In the genomic region with DNA sequence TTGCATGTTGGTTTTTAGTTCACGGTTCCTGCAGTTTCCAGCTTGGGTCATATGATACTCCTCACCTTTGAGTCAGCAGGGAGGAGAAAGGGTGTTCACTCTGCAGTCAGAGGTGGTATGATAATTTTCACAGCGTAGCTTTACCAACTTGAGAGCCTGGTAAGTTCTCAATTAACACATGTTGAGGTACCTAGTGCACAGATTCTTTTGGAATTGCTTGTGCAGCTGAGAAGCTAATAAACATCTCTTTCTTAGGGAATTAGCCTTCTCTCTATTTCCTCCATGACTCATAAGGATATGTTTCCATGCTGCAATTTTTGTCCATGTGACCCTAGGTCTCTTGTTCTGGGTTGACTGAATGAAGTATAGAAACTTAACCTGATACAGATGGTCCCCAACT, we compare ENCODE assay signal across 19 cellular contexts.
DNase-seq lines count a peak whose midpoint lies in the region; TF ChIP-seq lines count a peak whose summit lies in the region.
"Had no signal": no experiment of that assay in that cellular context is flagged by ENCODE, and none has a peak within 500 bp of the region (broad histone marks: within the 10 kb centered on the region; RNA-seq: fewer than 3 reads in every experiment).

No MANE protein-coding gene starts in this region.

- H3K4me3 ChIP-seq in fibroblast of villous mesenchyme (ENCODE audit: low read depth, low read length): no peak overlapping the region
- H3K4me3 ChIP-seq: cardiac muscle cell, mucosa of descending colon, neural progenitor cell, SJCRH30 had no signal

- DNase-seq in A172 (ENCODE audit: low spot score): peak; percentile 38
- DNase-seq in H4 (ENCODE audit: low spot score): peak; percentile 53
- peak; percentile 55 for DNase-seq in amniotic epithelial cell (ENCODE audit: low read depth)
- DNase-seq in fibroblast of villous mesenchyme (ENCODE audit: low read depth): peak; percentile 40
- DNase-seq in glutamatergic neuron: no peak
- DNase-seq in dermis blood vessel endothelial cell: no peak
- no peak for DNase-seq in NCI-H1417 (lab: John Stamatoyannopoulos, UW)
- no peak for DNase-seq in SHP77 (lab: John Stamatoyannopoulos, UW)
- DNase-seq: activated CD4-positive, CD25-positive, alpha-beta regulatory T cell; activated naive CD8-positive, alpha-beta T cell treated with anti-CD3 and anti-CD28 coated beads for 36 hours; DMS79 treated with DMSO at 0.1 percent for 48 hours; GOT3; mucosa of descending colon; NCI-H1930; NCI-H526 treated with DMSO at 0.1 percent for 48 hours had no signal

- H3K4me3 Mint-ChIP-seq in glutamatergic neuron (ENCODE audit: unreplicated experiment): no peak overlapping the region
- H3K4me3 Mint-ChIP-seq: activated naive CD8-positive, alpha-beta T cell treated with anti-CD3 and anti-CD28 coated beads for 36 hours; CD14-positive monocyte; neural progenitor cell had no signal

- H3K36me3 Mint-ChIP-seq in glutamatergic neuron (ENCODE audit: unreplicated experiment): no peaks in the 10 kb centered on the region
- H3K36me3 Mint-ChIP-seq: activated naive CD8-positive, alpha-beta T cell treated with anti-CD3 and anti-CD28 coated beads for 36 hours; CD14-positive monocyte; neural progenitor cell had no signal

- H3K27me3 Mint-ChIP-seq in glutamatergic neuron (ENCODE audit: unreplicated experiment): no peaks in the 10 kb centered on the region

- no peaks in the 10 kb centered on the region for H3K4me1 Mint-ChIP-seq in glutamatergic neuron (ENCODE audit: low read depth, unreplicated experiment)
- H3K4me1 Mint-ChIP-seq: activated naive CD8-positive, alpha-beta T cell treated with anti-CD3 and anti-CD28 coated beads for 36 hours; CD14-positive monocyte; neural progenitor cell had no signal

- TF ChIP-seq CTCF in fibroblast of villous mesenchyme (IDR thresholded peaks at IDR 0.05; ENCODE audit: insufficient read depth, low read depth, low read length) (no peak), glutamatergic neuron (IDR thresholded peaks at IDR 0.05; ENCODE audit: partially characterized antibody, unreplicated experiment) (no peak)

- H3K9me3 Mint-ChIP-seq in glutamatergic neuron (ENCODE audit: unreplicated experiment): no peaks in the 10 kb centered on the region
- H3K9me3 Mint-ChIP-seq: activated naive CD8-positive, alpha-beta T cell treated with anti-CD3 and anti-CD28 coated beads for 36 hours; neural progenitor cell had no signal

- no peak overlapping the region for H3K27ac Mint-ChIP-seq in glutamatergic neuron (ENCODE audit: unreplicated experiment)
- H3K27ac Mint-ChIP-seq: activated naive CD8-positive, alpha-beta T cell treated with anti-CD3 and anti-CD28 coated beads for 36 hours; CD14-positive monocyte; neural progenitor cell had no signal

Comparison
In these comparisons a context has a peak if more than half of its experiments do, and no peak if none do; other contexts are left out.
1. DNase-seq: peak in A172 (single experiment), H4 (single experiment), amniotic epithelial cell (single experiment) and fibroblast of villous mesenchyme (single experiment); none in glutamatergic neuron (single experiment), dermis blood vessel endothelial cell (single experiment), NCI-H1417 (0 of 3) and SHP77 (0 of 2).